In genomic region chr20:64074963-64075362, GRCh38 we compare ENCODE assay signal across 18 cellular contexts.
DNase-seq lines count a peak whose midpoint lies in the region; ATAC-seq and TF ChIP-seq lines count a peak whose summit lies in the region.
"Had no signal": no experiment of that assay in that cellular context is flagged by ENCODE, and none has a peak within 500 bp of the region (broad histone marks: within the 10 kb centered on the region; RNA-seq: fewer than 3 reads in every experiment).

No MANE protein-coding gene starts in this region.

- peaks cover 60% of the 10 kb centered on the region for H3K36me3 ChIP-seq in neutrophil

- H3K9me3 Mint-ChIP-seq in activated T-cell treated with anti-CD3 and anti-CD28 coated beads, Interleukin-2, amount 50 U/mL, for 24 hours, result no peaks in the 10 kb centered on the region
- no peaks in the 10 kb centered on the region for H3K9me3 Mint-ChIP-seq in central memory CD8-positive, alpha-beta T cell
- H3K9me3 Mint-ChIP-seq: CD8-positive, alpha-beta T cell; H9 had no signal

- peaks cover 53 to 54% of the 10 kb centered on the region in 2 experiments for H3K4me1 ChIP-seq in neutrophil (ENCODE audit: control insufficient read depth in 1 of 2, insufficient read depth in 1 of 2, low read depth in 1 of 2, low read length in 1 of 2)

- H3K27ac Mint-ChIP-seq in activated T-cell treated with anti-CD3 and anti-CD28 coated beads, Interleukin-2, amount 50 U/mL, for 24 hours, result peak overlapping the region; percentile 79
- H3K27ac Mint-ChIP-seq in central memory CD8-positive, alpha-beta T cell (ENCODE audit: low read depth), result peak overlapping the region; percentile 71
- H3K27ac Mint-ChIP-seq: CD8-positive, alpha-beta T cell; H9 had no signal

- no peak for ATAC-seq in central memory CD8-positive, alpha-beta T cell (replicated peaks; ENCODE audit: extremely low read depth, poor library complexity, severe bottlenecking)
- no peak for ATAC-seq in HG02981 (IDR thresholded peaks at IDR 0.05; ENCODE audit: unreplicated experiment)
- ATAC-seq: CD8-positive, alpha-beta T cell had no signal

- H3K36me3 Mint-ChIP-seq in activated T-cell treated with anti-CD3 and anti-CD28 coated beads, Interleukin-2, amount 50 U/mL, for 24 hours (ENCODE audit: low read depth), result peaks cover 48% of the 10 kb centered on the region
- peaks cover 12% of the 10 kb centered on the region for H3K36me3 Mint-ChIP-seq in central memory CD8-positive, alpha-beta T cell (ENCODE audit: insufficient read depth)

- DNase-seq in activated T-cell treated with anti-CD3 and anti-CD28 coated beads, Interleukin-2, amount 50 U/mL, for 24 hours, result no peak
- no peak for DNase-seq in activated T-cell treated with anti-CD3 and anti-CD28 coated beads, Interleukin-2, amount 50 U/mL, for 1 hour
- no peak for DNase-seq in HL-60 (ENCODE audit: low read depth in 1 of 2, low spot score in 1 of 2)
- DNase-seq in central memory CD8-positive, alpha-beta T cell (ENCODE audit: low spot score in 2 of 2), result no peak
- no peak for DNase-seq in T1000 (lab: John Stamatoyannopoulos, UW)
- no peak for DNase-seq in amygdala (lab: John Stamatoyannopoulos, UW)
- DNase-seq: 8988T; AML-193; CD8-positive, alpha-beta T cell; COR-L47; DMS153; DND-41; GDM1; GOT3; H9 had no signal

- H3K4me3 ChIP-seq in HL-60 (replicated peaks; ENCODE audit: insufficient read depth, low read length), result no peak overlapping the region
- H3K4me3 ChIP-seq in neutrophil (ENCODE audit: low read depth in 1 of 2, low read length in 1 of 2), result peak overlapping the region; percentile 3 to 18

- H3K27me3 ChIP-seq in HL-60 (ENCODE audit: insufficient read depth, poor library complexity, severe bottlenecking), result no peaks in the 10 kb centered on the region
- H3K27me3 ChIP-seq in neutrophil, result no peaks in the 10 kb centered on the region

- no peak for TF ChIP-seq CTCF in HL-60 (IDR thresholded peaks at IDR 0.05; ENCODE audit: insufficient read depth, low read length)
- TF ChIP-seq CTCF in neutrophil (IDR thresholded peaks at IDR 0.05), result no peak

- H3K9me3 ChIP-seq in neutrophil, result peaks cover 5% of the 10 kb centered on the region

- peak overlapping the region; percentile 97 for H3K27ac ChIP-seq in HL-60 (replicated peaks)
- peak overlapping the region; percentile 99 for H3K27ac ChIP-seq in neutrophil
- H3K27ac ChIP-seq: C4-2B had no signal

- no peaks in the 10 kb centered on the region for H3K27me3 Mint-ChIP-seq in activated T-cell treated with anti-CD3 and anti-CD28 coated beads, Interleukin-2, amount 50 U/mL, for 24 hours
- no peaks in the 10 kb centered on the region for H3K27me3 Mint-ChIP-seq in central memory CD8-positive, alpha-beta T cell

- H3K4me1 Mint-ChIP-seq in activated T-cell treated with anti-CD3 and anti-CD28 coated beads, Interleukin-2, amount 50 U/mL, for 24 hours (ENCODE audit: low read depth), result peaks cover 21% of the 10 kb centered on the region
- peaks cover 24% of the 10 kb centered on the region for H3K4me1 Mint-ChIP-seq in central memory CD8-positive, alpha-beta T cell

- H3K4me3 Mint-ChIP-seq in activated T-cell treated with anti-CD3 and anti-CD28 coated beads, Interleukin-2, amount 50 U/mL, for 24 hours, result no peak overlapping the region
- H3K4me3 Mint-ChIP-seq in central memory CD8-positive, alpha-beta T cell, result no peak overlapping the region
- H3K4me3 Mint-ChIP-seq: CD8-positive, alpha-beta T cell; H9 had no signal
